Comparison of ENCODE assay signal across 17 cellular contexts in genomic region chr2:89818873-89819272, GRCh38.
DNase-seq lines count a peak whose midpoint lies in the region; ATAC-seq and TF ChIP-seq lines count a peak whose summit lies in the region.
"Had no signal": no experiment of that assay in that cellular context is flagged by ENCODE, and none has a peak within 500 bp of the region (broad histone marks: within the 10 kb centered on the region; RNA-seq: fewer than 3 reads in every experiment).

No MANE protein-coding gene starts in this region.

- TF ChIP-seq CTCF in IMR-90 (conservative IDR thresholded peaks at IDR 0.05; ENCODE audit: low read depth, low read length) (no peak), endodermal cell (conservative IDR thresholded peaks at IDR 0.05) (no peak), liver (IDR thresholded peaks at IDR 0.05; ENCODE audit: low read depth, low read length, missing input control) (no peak)

- no peaks in the 10 kb centered on the region for H3K36me3 ChIP-seq in HUES48 (ENCODE audit: control insufficient read depth, insufficient read depth, low read length)
- H3K36me3 ChIP-seq in IMR-90 (ENCODE audit: control insufficient read depth, insufficient read depth, low read length): no peaks in the 10 kb centered on the region
- no peaks in the 10 kb centered on the region for H3K36me3 ChIP-seq in endodermal cell (ENCODE audit: control insufficient read depth, insufficient read depth, low read length)
- no peaks in the 10 kb centered on the region for H3K36me3 ChIP-seq in liver (ENCODE audit: control insufficient read depth in 4 of 4, insufficient read depth in 3 of 4, low read depth in 1 of 4, low read length in 3 of 4)
- H3K36me3 ChIP-seq: HAP-1 had no signal

- H4K20me1 ChIP-seq in IMR-90 (ENCODE audit: insufficient read depth, low read length): no peaks in the 10 kb centered on the region

- peaks cover 49% of the 10 kb centered on the region for H3K36me3 Mint-ChIP-seq in endodermal cell (ENCODE audit: low read depth)
- peaks cover 30% of the 10 kb centered on the region for H3K36me3 Mint-ChIP-seq in activated naive CD4-positive, alpha-beta T cell treated with anti-CD3 and anti-CD28 coated beads, Interleukin-2, amount 10 ng/mL, durations not matched to agents 7 days and 5 days

- H3K14ac ChIP-seq in IMR-90 (replicated peaks; ENCODE audit: low read depth, low read length): no peak overlapping the region

- peaks cover 2% of the 10 kb centered on the region for H3K27me3 Mint-ChIP-seq in endodermal cell (ENCODE audit: insufficient read depth)
- H3K27me3 Mint-ChIP-seq in activated naive CD4-positive, alpha-beta T cell treated with anti-CD3 and anti-CD28 coated beads, Interleukin-2, amount 10 ng/mL, durations not matched to agents 7 days and 5 days: no peaks in the 10 kb centered on the region
- H3K27me3 Mint-ChIP-seq: CD4-positive, alpha-beta memory T cell had no signal

- no peak overlapping the region for H4K5ac ChIP-seq in IMR-90 (ENCODE audit: low read depth, low read length)

- ATAC-seq in IMR-90 (ENCODE audit: low read depth): no peak

- intact Hi-C loops in IMR-90 (cut with micrococcal nuclease): no loop called here

- H3K9me3 Mint-ChIP-seq in endodermal cell: no peaks in the 10 kb centered on the region
- H3K9me3 Mint-ChIP-seq in activated naive CD4-positive, alpha-beta T cell treated with anti-CD3 and anti-CD28 coated beads, Interleukin-2, amount 10 ng/mL, durations not matched to agents 7 days and 5 days: peaks cover 97% of the 10 kb centered on the region
- H3K9me3 Mint-ChIP-seq: HFFc6 had no signal

- no peaks in the 10 kb centered on the region for H3K79me1 ChIP-seq in IMR-90 (ENCODE audit: low read depth in 1 of 2, low read length in 2 of 2)

- H3K4me3 ChIP-seq in HUES48 (ENCODE audit: low read depth, low read length) (peak overlapping the region; percentile 2; the same call in 1 of the 2 replicates), IMR-90 (ENCODE audit: insufficient read depth, low read depth, low read length) (no peak overlapping the region), endodermal cell (ENCODE audit: low read length) (peak overlapping the region; percentile 12), liver (ENCODE audit: low read depth in 1 of 3, low read length in 3 of 3) (peak overlapping the region in 2 of 3 donors; percentile 11 to 30)
- H3K4me3 ChIP-seq: HAP-1 had no signal

- H2BK120ac ChIP-seq in IMR-90 (ENCODE audit: low read depth, low read length): no peak overlapping the region

- no peak overlapping the region for H3K56ac ChIP-seq in IMR-90 (ENCODE audit: extremely low read depth, insufficient read depth, low read length)

- H3K27ac Mint-ChIP-seq in endodermal cell: no peak overlapping the region
- no peak overlapping the region for H3K27ac Mint-ChIP-seq in activated naive CD4-positive, alpha-beta T cell treated with anti-CD3 and anti-CD28 coated beads, Interleukin-2, amount 10 ng/mL, durations not matched to agents 7 days and 5 days
- H3K27ac Mint-ChIP-seq: CD4-positive, alpha-beta memory T cell; HFFc6 had no signal

- DNase-seq in IMR-90: no peak
- DNase-seq in endodermal cell: no peak
- no peak for DNase-seq in KBM-7
- DNase-seq in G401 (ENCODE audit: low spot score): no peak
- DNase-seq in NCI-H526 treated with DMSO at 0.1 percent for 48 hours (lab: John Stamatoyannopoulos, UW): no peak
- DNase-seq in activated naive CD4-positive, alpha-beta T cell treated with anti-CD3 and anti-CD28 coated beads, Interleukin-2, amount 10 ng/mL, durations not matched to agents 7 days and 5 days: no peak
- DNase-seq: C1 segment of cervical spinal cord; Calu3; CD4-positive, alpha-beta memory T cell; COR-L47; DMS53; DMS79 treated with DMSO at 0.1 percent for 48 hours; GOT3; HFFc6 had no signal

- no peak overlapping the region for H2AK9ac ChIP-seq in IMR-90 (replicated peaks; ENCODE audit: low read depth, low read length, poor library complexity)

- no peaks in the 10 kb centered on the region for H3K4me1 ChIP-seq in HUES48 (ENCODE audit: control insufficient read depth, insufficient read depth, low read length)
- no peaks in the 10 kb centered on the region for H3K4me1 ChIP-seq in IMR-90 (ENCODE audit: control insufficient read depth, insufficient read depth, low read length)
- no peaks in the 10 kb centered on the region for H3K4me1 ChIP-seq in endodermal cell (ENCODE audit: control insufficient read depth, insufficient read depth, low read length)
- H3K4me1 ChIP-seq in liver (ENCODE audit: control insufficient read depth in 4 of 4, insufficient read depth in 4 of 4, low read length in 3 of 4): no peaks in the 10 kb centered on the region
- H3K4me1 ChIP-seq: HAP-1 had no signal

- peak overlapping the region; percentile 83 for H2BK5ac ChIP-seq in IMR-90 (ENCODE audit: low read depth, low read length, poor library complexity, severe bottlenecking)

- dilution Hi-C loops in IMR-90 (cut with HindIII; ENCODE audit: low sequenced_read_pairs, unreplicated experiment): no loop called here

- H3K27me3 ChIP-seq in HUES48 (ENCODE audit: control insufficient read depth, insufficient read depth, low read length) (no peaks in the 10 kb centered on the region), IMR-90 (ENCODE audit: control insufficient read depth, insufficient read depth, low read length) (no peaks in the 10 kb centered on the region), endodermal cell (ENCODE audit: control insufficient read depth, insufficient read depth, low read length, poor library complexity, severe bottlenecking) (no peaks in the 10 kb centered on the region), liver (ENCODE audit: control insufficient read depth in 4 of 4, insufficient read depth in 4 of 4, low read length in 3 of 4) (no peaks in the 10 kb centered on the region)

- H2AK5ac ChIP-seq in IMR-90 (ENCODE audit: low read depth, low read length): no peak overlapping the region

- H3K4me3 Mint-ChIP-seq in endodermal cell: no peak overlapping the region
- no peak overlapping the region for H3K4me3 Mint-ChIP-seq in activated naive CD4-positive, alpha-beta T cell treated with anti-CD3 and anti-CD28 coated beads, Interleukin-2, amount 10 ng/mL, durations not matched to agents 7 days and 5 days
- H3K4me3 Mint-ChIP-seq: CD4-positive, alpha-beta memory T cell; HFFc6 had no signal

- in situ Hi-C loops in IMR-90 (cut with MboI; ENCODE audit: low sequenced_read_pairs) (no loop called here), KBM-7 (cut with MboI; ENCODE audit: low pct_unique_long_range_greater_than_20kb, low sequenced_read_pairs) (no loop called here), G401 (cut with HindIII; ENCODE audit: low sequenced_read_pairs) (no loop called here)

- H3K4me2 ChIP-seq in IMR-90 (ENCODE audit: low read depth, low read length): no peak overlapping the region

- CTCF ChIA-PET in IMR-90 (lab: Yijun Ruan, JAX): no interaction called here
- CTCF ChIA-PET in activated naive CD4-positive, alpha-beta T cell treated with anti-CD3 and anti-CD28 coated beads, Interleukin-2, amount 10 ng/mL, durations not matched to agents 7 days and 5 days (lab: Charles Lee): no interaction called here

- H3K4ac ChIP-seq in IMR-90 (ENCODE audit: low read depth, low read length): no peak overlapping the region

- H3K23ac ChIP-seq in IMR-90 (ENCODE audit: low read depth, low read length): no peak overlapping the region

- H3K9ac ChIP-seq in HUES48 (ENCODE audit: low read depth, low read length) (no peak overlapping the region), IMR-90 (ENCODE audit: low read depth, low read length) (no peak overlapping the region), endodermal cell (ENCODE audit: extremely low read depth, low read length, poor library complexity, severe bottlenecking) (no peak overlapping the region), liver (ENCODE audit: low read depth in 1 of 2, low read length in 2 of 2) (no peak overlapping the region)

- POLR2A ChIA-PET in IMR-90 (lab: Charles Lee; ENCODE audit: unreplicated experiment): no interaction called here

- no peak for TF ChIP-seq POLR2A in IMR-90 (IDR thresholded peaks at IDR 0.05; ENCODE audit: low read depth, low read length)

- H3K27ac ChIP-seq in HUES48 (ENCODE audit: low read depth, low read length) (no peak overlapping the region), IMR-90 (ENCODE audit: insufficient read depth, low read length) (no peak overlapping the region), endodermal cell (ENCODE audit: low read depth, low read length) (no peak overlapping the region), liver (ENCODE audit: low read depth in 1 of 2, low read length in 2 of 2) (no peak overlapping the region)

- H2AFZ ChIP-seq in IMR-90 (replicated peaks; ENCODE audit: low read length, poor library complexity): no peak overlapping the region

- no TSS peak for BruUV-seq in IMR-90 (replicated peaks; lab: Mats Ljungman, UMichigan)

- H3K9me3 ChIP-seq in HUES48 (ENCODE audit: control insufficient read depth, insufficient read depth, low read length) (no peaks in the 10 kb centered on the region; the same call in none of the 2 replicates), IMR-90 (ENCODE audit: control insufficient read depth, insufficient read depth, low read length) (peaks cover 40% of the 10 kb centered on the region), endodermal cell (ENCODE audit: control insufficient read depth, low read length) (no peaks in the 10 kb centered on the region), liver (ENCODE audit: control insufficient read depth in 4 of 4, low read length in 3 of 4) (peaks cover 14 to 96% (median 69%) of the 10 kb centered on the region in 4 donors)

- no peak overlapping the region for H4K91ac ChIP-seq in IMR-90 (ENCODE audit: insufficient read depth, low read depth, low read length)

- no peak overlapping the region for H3K18ac ChIP-seq in IMR-90 (ENCODE audit: low read depth, low read length)

- H2BK15ac ChIP-seq in IMR-90 (ENCODE audit: low read depth, low read length): no peak overlapping the region

- no peaks in the 10 kb centered on the region for H3K9me1 ChIP-seq in IMR-90 (ENCODE audit: insufficient read depth, low read length)

- WGBS in IMR-90 (ENCODE audit: extremely low coverage in 2 of 2, insufficient read length in 1 of 2), 2 experiments: 60 to 100% methylated on average over 8 to 12 of the region's 12 CpGs
- whole genome bisulfite sequencing in endodermal cell (ENCODE audit: insufficient coverage in 1 of 2, insufficient read length in 1 of 2), 2 experiments: 78 to 83% methylated on average over 12 of the region's 12 CpGs
- WGBS in liver: 66% methylated on average over 12 of the region's 12 CpGs

- H2BK20ac ChIP-seq in IMR-90 (ENCODE audit: low read depth, low read length): no peak overlapping the region

- H3K4me1 Mint-ChIP-seq in endodermal cell: no peaks in the 10 kb centered on the region
- no peaks in the 10 kb centered on the region for H3K4me1 Mint-ChIP-seq in activated naive CD4-positive, alpha-beta T cell treated with anti-CD3 and anti-CD28 coated beads, Interleukin-2, amount 10 ng/mL, durations not matched to agents 7 days and 5 days

- no peak overlapping the region for H4K8ac ChIP-seq in IMR-90 (ENCODE audit: low read depth in 2 of 2, low read length in 2 of 2)

- TF ChIP-seq RAD21 in IMR-90 (IDR thresholded peaks at IDR 0.05; ENCODE audit: low read length) (no peak), liver (IDR thresholded peaks at IDR 0.05) (no peak)

TF ChIP-seq in IMR-90, 13 proteins besides CTCF, POLR2A, EP300 and RAD21 (continues in another document):
- TF ChIP-seq MAZ (IDR thresholded peaks at IDR 0.05; ENCODE audit: borderline replicate concordance, low read depth, low read length): no peak

TF ChIP-seq in liver, 16 proteins besides CTCF, POLR2A, EP300 and RAD21 (continues in another document):
- no peak for TF ChIP-seq HNF4G (IDR thresholded peaks at IDR 0.05)
